Comparison of ENCODE assay signal across 1 cellular context in genomic region chr1:93474291-93474690, GRCh38.
TF ChIP-seq lines count a peak whose summit lies in the region.

No MANE protein-coding gene starts in this region.

TF ChIP-seq in WTC11, 78 proteins besides CTCF, POLR2A, EP300 and RAD21 (continued from another document):
- TF ChIP-seq ZNF532 (CRISPR knock-in tag; IDR thresholded peaks at IDR 0.05; ENCODE audit: borderline replicate concordance) (no peak), ARID4B (CRISPR knock-in tag; IDR thresholded peaks at IDR 0.05; ENCODE audit: borderline replicate concordance) (no peak), ZNF425 (CRISPR knock-in tag; conservative IDR thresholded peaks at IDR 0.05) (no peak)
